Comparison of ENCODE assay signal across 16 cellular contexts in the genomic region with DNA sequence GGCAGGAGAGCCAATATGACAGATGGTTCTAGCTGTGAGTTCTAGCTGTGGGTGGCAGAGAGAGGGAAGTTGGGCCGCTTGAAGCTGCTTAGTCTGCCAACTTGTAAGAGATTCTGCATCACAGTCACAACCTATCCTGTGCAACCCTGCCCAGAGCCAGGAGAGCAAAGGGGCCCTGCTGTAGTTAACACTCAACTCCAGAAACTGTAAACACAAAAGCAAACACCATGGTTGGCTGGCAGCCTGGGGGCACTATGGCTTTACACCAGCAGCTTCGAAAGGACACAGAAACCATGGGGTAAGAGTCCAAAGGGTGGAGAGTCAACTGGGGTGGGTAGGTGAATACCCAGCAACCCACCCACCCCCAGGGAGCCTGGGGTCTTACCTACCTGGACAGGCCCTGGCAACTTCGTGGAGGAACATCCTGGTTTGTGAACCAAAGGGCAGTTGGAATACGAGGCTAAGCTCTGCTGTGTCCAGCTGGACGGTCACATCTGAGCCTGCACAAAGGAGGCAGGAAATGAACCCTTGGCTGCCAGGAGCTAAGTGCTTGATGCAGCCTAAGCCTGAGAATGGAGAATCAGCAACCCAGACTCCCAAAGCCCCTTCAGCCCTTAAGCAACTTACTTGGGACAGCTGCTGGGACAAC. TPM values are rescaled to one million over a fixed set of nuclear protein-coding genes. Genes with fewer than 3 reads are reported as not detected.
DNase-seq lines count a peak whose midpoint lies in the region; ATAC-seq and TF ChIP-seq lines count a peak whose summit lies in the region.
"Had no signal": no experiment of that assay in that cellular context is flagged by ENCODE, and none has a peak within 500 bp of the region (broad histone marks: within the 10 kb centered on the region; RNA-seq: fewer than 3 reads in every experiment).

No MANE protein-coding gene starts in this region.

- H3K9me3 ChIP-seq in ovary = no peaks in the 10 kb centered on the region

- DNase-seq in DMS79 treated with DMSO at 0.1 percent for 48 hours (lab: John Stamatoyannopoulos, UW) (peak; percentile 27), DMS79 (lab: John Stamatoyannopoulos, UW) (no peak), NCI-H345 treated with DMSO at 0.1 percent for 48 hours (lab: John Stamatoyannopoulos, UW; ENCODE audit: unreplicated experiment) (peak; percentile 82), cerebellar cortex (ENCODE audit: low spot score) (peak; percentile 98), ovary (no peak), KBM-7 (no peak)
- DNase-seq in stimulated activated effector memory CD8-positive, alpha-beta T cell treated with anti-CD3 and anti-CD28 coated beads, Interleukin-12 subunit alpha, Interleukin-12 subunit beta, amount 100 ng/mL, for 72 hours (ENCODE audit: low spot score in 2 of 2) = no peak
- DNase-seq: 8988T; activated CD8-positive, alpha-beta T cell treated with anti-CD3 and anti-CD28 coated beads for 36 hours; glutamatergic neuron; NCI-H2171 treated with DMSO at 0.1 percent for 48 hours had no signal

- H3K36me3 Mint-ChIP-seq in stimulated activated effector memory CD8-positive, alpha-beta T cell treated with anti-CD3 and anti-CD28 coated beads, Interleukin-12 subunit alpha, Interleukin-12 subunit beta, amount 100 ng/mL, for 72 hours = peaks cover 54% of the 10 kb centered on the region

- TF ChIP-seq CTCF in ovary (IDR thresholded peaks at IDR 0.05) = no peak

- no peak overlapping the region for H3K4me3 ChIP-seq in ovary
- H3K4me3 ChIP-seq: K562, skin epidermis had no signal

- no peak for ATAC-seq in stimulated activated effector memory CD8-positive, alpha-beta T cell treated with anti-CD3 and anti-CD28 coated beads, Interleukin-12 subunit alpha, Interleukin-12 subunit beta, amount 100 ng/mL, for 72 hours
- no peak for ATAC-seq in GM19397 (IDR thresholded peaks at IDR 0.05; ENCODE audit: unreplicated experiment)
- ATAC-seq: activated CD8-positive, alpha-beta T cell treated with anti-CD3 and anti-CD28 coated beads for 36 hours; K562 had no signal

- peak overlapping the region; percentile 10 for H3K27ac Mint-ChIP-seq in stimulated activated effector memory CD8-positive, alpha-beta T cell treated with anti-CD3 and anti-CD28 coated beads, Interleukin-12 subunit alpha, Interleukin-12 subunit beta, amount 100 ng/mL, for 72 hours
- H3K27ac Mint-ChIP-seq: activated CD8-positive, alpha-beta T cell treated with anti-CD3 and anti-CD28 coated beads for 36 hours had no signal

- no peaks in the 10 kb centered on the region for H3K27me3 ChIP-seq in ovary

- no peak for TF ChIP-seq EP300 in ovary (IDR thresholded peaks at IDR 0.05)

- no peak for TF ChIP-seq POLR2A in ovary (IDR thresholded peaks at IDR 0.05)

- no peaks in the 10 kb centered on the region for H3K4me1 Mint-ChIP-seq in stimulated activated effector memory CD8-positive, alpha-beta T cell treated with anti-CD3 and anti-CD28 coated beads, Interleukin-12 subunit alpha, Interleukin-12 subunit beta, amount 100 ng/mL, for 72 hours
- H3K4me1 Mint-ChIP-seq: nephron had no signal

- H3K4me1 ChIP-seq in ovary (ENCODE audit: insufficient read depth) = no peaks in the 10 kb centered on the region

- H3K9me3 Mint-ChIP-seq in stimulated activated effector memory CD8-positive, alpha-beta T cell treated with anti-CD3 and anti-CD28 coated beads, Interleukin-12 subunit alpha, Interleukin-12 subunit beta, amount 100 ng/mL, for 72 hours = no peaks in the 10 kb centered on the region
- H3K9me3 Mint-ChIP-seq: activated CD8-positive, alpha-beta T cell treated with anti-CD3 and anti-CD28 coated beads for 36 hours; nephron had no signal

- no peak overlapping the region for H3K27ac ChIP-seq in ovary
- H3K27ac ChIP-seq: RWPE1, skin epidermis had no signal

- 64 to 71% (median 70%) methylated on average over 5 of the region's 5 CpGs for WGBS in ovary, 3 donors

- in situ Hi-C loops in KBM-7 (cut with MboI; ENCODE audit: low pct_unique_long_range_greater_than_20kb, low sequenced_read_pairs) = no loop called here

- no peak overlapping the region for H3K4me3 Mint-ChIP-seq in stimulated activated effector memory CD8-positive, alpha-beta T cell treated with anti-CD3 and anti-CD28 coated beads, Interleukin-12 subunit alpha, Interleukin-12 subunit beta, amount 100 ng/mL, for 72 hours
- H3K4me3 Mint-ChIP-seq: activated CD8-positive, alpha-beta T cell treated with anti-CD3 and anti-CD28 coated beads for 36 hours had no signal

- intact Hi-C loops in ovary (cut with DNase I) = no loop called here

- no peaks in the 10 kb centered on the region for H3K36me3 ChIP-seq in ovary

RNA-seq across cellular contexts. Expression of gene INPP5B, which starts 6.4 kb away (rescaled TPM):
- total RNA-seq in ovary = 10 to 100 TPM; 23.2 to 68.5 (median 33.7) TPM
- polyA plus RNA-seq in ovary = 10 to 100 TPM; 23.2 to 30.3 TPM

RNA-seq across cellular contexts. Expression of gene SF3A3, which starts 49.4 kb away (rescaled TPM):
- total RNA-seq in ovary = 10 to 100 TPM; 29.0 to 62.5 (median 44.3) TPM
- polyA plus RNA-seq in ovary = 100 to 1,000 TPM in 1 of 2 donors, 10 to 100 TPM in 1; 27.4 to 110 TPM

Comparison
In these comparisons a context has a peak if more than half of its experiments do, and no peak if none do; other contexts are left out.
1. DNase-seq: peak in DMS79 treated with DMSO at 0.1 percent for 48 hours (single experiment), NCI-H345 treated with DMSO at 0.1 percent for 48 hours (single experiment) and cerebellar cortex (single experiment); none in DMS79 (single experiment), stimulated activated effector memory CD8-positive, alpha-beta T cell treated with anti-CD3 and anti-CD28 coated beads, Interleukin-12 subunit alpha, Interleukin-12 subunit beta, amount 100 ng/mL, for 72 hours (0 of 2), ovary (0 of 5) and KBM-7 (single experiment).